Comparison of ENCODE assay signal across 2 cellular contexts in the genomic region with DNA sequence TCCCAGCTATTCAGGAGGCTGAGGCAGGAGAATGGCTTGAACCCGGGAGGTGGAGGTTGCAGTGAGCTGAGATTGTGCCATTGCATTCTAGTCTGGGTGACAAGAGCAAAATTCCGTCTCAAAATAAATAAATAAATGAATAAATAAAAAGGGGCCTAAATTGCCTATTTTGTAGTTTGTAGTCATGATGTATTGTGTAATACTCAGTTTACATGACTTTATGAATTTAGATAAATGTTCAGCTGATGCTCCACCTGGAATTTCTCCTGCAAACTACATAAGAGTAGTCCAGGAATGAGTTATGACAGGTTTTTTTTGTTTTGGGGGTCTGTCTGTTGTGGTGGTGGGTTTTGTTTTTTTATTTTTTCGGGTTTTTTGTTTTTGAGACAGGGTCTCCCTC.
A peak's percentile ranks its signal among the peaks of the same experiment; 100 is the strongest.
TF ChIP-seq lines count a peak whose summit lies in the region.

No MANE protein-coding gene starts in this region.

TF ChIP-seq in IMR-90, 13 proteins besides CTCF, POLR2A, EP300 and RAD21:
- TF ChIP-seq MAZ (IDR thresholded peaks at IDR 0.05; ENCODE audit: borderline replicate concordance, low read depth, low read length) (no peak), CEBPB (IDR thresholded peaks at IDR 0.05; ENCODE audit: low read depth, low read length) (peak; percentile 72)

TF ChIP-seq in K562, 482 proteins besides CTCF, POLR2A, EP300 and RAD21:
- TF ChIP-seq CEBPG (CRISPR knock-in tag; IDR thresholded peaks at IDR 0.05) (no peak), CEBPG (tag; conservative IDR thresholded peaks at IDR 0.05 in 1 of 2, IDR thresholded peaks at IDR 0.05 in 1 of 2) (peak in 1 of 2 experiments; percentile 58; a peak in 1 of 4 replicates), ZNF830 (CRISPR knock-in tag; IDR thresholded peaks at IDR 0.05) (no peak), CEBPB (tag; IDR thresholded peaks at IDR 0.05) (peak; percentile 48; the same call in 1 of the 2 replicates)
